Comparison of ENCODE assay signal across 8 cellular contexts in genomic region chr21:45363921-45364463, GRCh38. TPM values are rescaled to one million over a fixed set of nuclear protein-coding genes. Genes with fewer than 3 reads are reported as not detected.
DNase-seq lines count a peak whose midpoint lies in the region; ATAC-seq, FAIRE-seq and TF ChIP-seq lines count a peak whose summit lies in the region.

No MANE protein-coding gene starts in this region.

- no peaks in the 10 kb centered on the region for H4K20me1 ChIP-seq in endothelial cell of umbilical vein (replicated peaks; ENCODE audit: control insufficient read depth, extremely low read depth, insufficient read depth, low read length)

- peak overlapping the region; percentile 81 for H3K9ac ChIP-seq in endothelial cell of umbilical vein (replicated peaks; ENCODE audit: extremely low read depth, insufficient read depth, low read length)

- no peak for ATAC-seq in GM21619 (IDR thresholded peaks at IDR 0.05; ENCODE audit: unreplicated experiment)

- CTCF ChIA-PET in endothelial cell of umbilical vein (lab: Charles Lee): interaction anchor here (0.7 to 2.6 kb wide), 6 partner anchors 43 to 224 kb away, joined by 3 to 13 read pairs (median 6); no protein-coding TSS in a partner anchor

- POLR2A ChIA-PET in endothelial cell of umbilical vein (lab: Charles Lee): interaction anchor here (0.8 kb wide), 1 partner anchor 10 kb away, joined by 3 read pairs; no protein-coding TSS in a partner anchor

- TF ChIP-seq POLR2A in endothelial cell of umbilical vein (IDR thresholded peaks at IDR 0.05; ENCODE audit: low read depth, low read length) (peak; percentile 49), stomach (IDR thresholded peaks at IDR 0.05) (no peak)

- TF ChIP-seq EP300 in stomach (IDR thresholded peaks at IDR 0.05): no peak

- FAIRE-seq in endothelial cell of umbilical vein (lab: Jason Lieb, UNC): peak; percentile 100

- WGBS in stomach, 5 donors: 13 to 18% (median 15%) methylated on average over 17 to 18 of the region's 18 CpGs

- BruUV-seq in endothelial cell of umbilical vein (replicated peaks; lab: Mats Ljungman, UMichigan): no TSS peak

- H3K27me3 ChIP-seq in endothelial cell of umbilical vein (ENCODE audit: control insufficient read depth in 2 of 2, insufficient read depth in 2 of 2, low read length in 2 of 2): no peaks in the 10 kb centered on the region
- no peaks in the 10 kb centered on the region for H3K27me3 ChIP-seq in stomach

- no peaks in the 10 kb centered on the region for H3K36me3 ChIP-seq in endothelial cell of umbilical vein (ENCODE audit: control insufficient read depth in 2 of 2, extremely low read depth in 1 of 2, insufficient read depth in 2 of 2, low read length in 2 of 2)
- no peaks in the 10 kb centered on the region for H3K36me3 ChIP-seq in stomach

- no peak overlapping the region for H2AFZ ChIP-seq in endothelial cell of umbilical vein (ENCODE audit: low read depth, low read length)

- intact Hi-C loops in endothelial cell of umbilical vein (cut with micrococcal nuclease): loop anchor here (1.0 to 2.0 kb wide), 5 partner anchors 23 to 75 kb away; no protein-coding TSS in a partner anchor
- intact Hi-C loops in stomach (cut with DNase I; ENCODE audit: low total_unique reads): no loop called here

- H3K27ac ChIP-seq in endothelial cell of umbilical vein (ENCODE audit: insufficient read depth, low read depth, low read length) (peak overlapping the region; percentile 96), stomach (peak overlapping the region; percentile 84 to 96 (median 91))

- no peak for TF ChIP-seq CTCF in endothelial cell of umbilical vein (IDR thresholded peaks at IDR 0.05; ENCODE audit: extremely low read depth in 1 of 2, insufficient read depth in 1 of 2, low read depth in 1 of 2, low read length in 2 of 2)
- TF ChIP-seq CTCF in stomach (IDR thresholded peaks at IDR 0.05): no peak

- H3K4me1 ChIP-seq in endothelial cell of umbilical vein (ENCODE audit: control insufficient read depth, extremely low read depth, insufficient read depth, low read length): peaks cover 42% of the 10 kb centered on the region
- H3K4me1 ChIP-seq in stomach: peaks cover 26 to 40% (median 27%) of the 10 kb centered on the region in 4 donors

- H3K9me3 ChIP-seq in endothelial cell of umbilical vein (replicated peaks; ENCODE audit: control insufficient read depth, insufficient read depth, low read length): no peaks in the 10 kb centered on the region
- H3K9me3 ChIP-seq in stomach: no peaks in the 10 kb centered on the region

- DNase-seq in activated naive CD4-positive, alpha-beta T cell treated with Interleukin-2 at 50 U/mL for 16 hours: peak; percentile 49
- DNase-seq in activated naive CD4-positive, alpha-beta T cell (lab: John Stamatoyannopoulos, UW): no peak
- DNase-seq in activated CD4-positive, alpha-beta T cell treated with anti-CD3 and anti-CD28 coated beads for 48 hours: peak; percentile 68
- DNase-seq in endothelial cell of umbilical vein (ENCODE audit: low read depth, low spot score) (peak; percentile 99), mucosa of gallbladder (ENCODE audit: low spot score) (peak; percentile 90), stomach (peak; percentile 74), SKM-1 treated with dmso at 0.1 percent for 144 hours (lab: John Stamatoyannopoulos, UW; ENCODE audit: unreplicated experiment) (no peak)

- peak overlapping the region; percentile 2 for H3K4me2 ChIP-seq in endothelial cell of umbilical vein (ENCODE audit: insufficient read depth, low read length)

- H3K4me3 ChIP-seq in endothelial cell of umbilical vein (replicated peaks in 1 of 3; ENCODE audit: insufficient read depth in 1 of 3, low read depth in 1 of 3, low read length in 3 of 3) (no peak overlapping the region), stomach (no peak overlapping the region)

- dilution Hi-C loops in endothelial cell of umbilical vein (cut with MboI; ENCODE audit: extremely low pct_ligation_motif_present, low sequenced_read_pairs): no loop called here

- no peaks in the 10 kb centered on the region for H3K79me2 ChIP-seq in endothelial cell of umbilical vein (ENCODE audit: control insufficient read depth, insufficient read depth, low read length)

- H3K9me1 ChIP-seq in endothelial cell of umbilical vein (replicated peaks; ENCODE audit: control insufficient read depth, extremely low read depth, insufficient read depth, low read length): no peaks in the 10 kb centered on the region

TF ChIP-seq in endothelial cell of umbilical vein, 7 proteins besides CTCF, POLR2A, EP300 and RAD21:
- TF ChIP-seq MYC (IDR thresholded peaks at IDR 0.05; ENCODE audit: low read depth, low read length) (peak; percentile 7), JUN (IDR thresholded peaks at IDR 0.05; ENCODE audit: borderline replicate concordance, insufficient read depth, insufficient read length, low read depth) (peak; percentile 100), POLR2AphosphoS5 (IDR thresholded peaks at IDR 0.05; ENCODE audit: insufficient read depth, low read depth, low read length) (peak; percentile 88), MAX (IDR thresholded peaks at IDR 0.05; ENCODE audit: insufficient read depth, insufficient read length) (peak; percentile 18), FOS (IDR thresholded peaks at IDR 0.05; ENCODE audit: borderline replicate concordance, insufficient read depth, low read length) (peak; percentile 100), GATA2 (IDR thresholded peaks at IDR 0.05; ENCODE audit: insufficient read depth, insufficient read length, low read depth, low read length) (no peak)

RNA-seq across cellular contexts. Expression of gene COL18A1, which starts 41.0 kb away (rescaled TPM):
- total RNA-seq in endothelial cell of umbilical vein: 252 and 274 TPM in 2 replicates
- polyA plus RNA-seq in endothelial cell of umbilical vein: 198 and 296 TPM in 2 replicates
- polyA plus RNA-seq in endothelial cell of umbilical vein (2011; cell fraction: cytosol; rRNA removed): 141 and 210 TPM in 2 replicates
- polyA plus RNA-seq in endothelial cell of umbilical vein (2011; cell fraction: nucleus; rRNA removed): 261 and 289 TPM in 2 replicates
- 99.3 and 197 TPM in 2 replicates for polyA plus RNA-seq in endothelial cell of umbilical vein (2012)
- polyA minus RNA-seq in endothelial cell of umbilical vein: 51.4 and 59.0 TPM in 2 replicates
- polyA minus RNA-seq in endothelial cell of umbilical vein (2011; cell fraction: cytosol; rRNA and poly(A)+ RNA removed): not detected
- 37.0 and 65.1 TPM in 2 replicates for polyA minus RNA-seq in endothelial cell of umbilical vein (2011; cell fraction: nucleus; rRNA and poly(A)+ RNA removed)
- total RNA-seq in mucosa of gallbladder: 172 TPM
- total RNA-seq in stomach: 100 to 1,000 TPM in 1 of 5 donors, 10 to 100 TPM in 4; 19.8 to 212 (median 34.9) TPM
- polyA plus RNA-seq in stomach: 10 to 100 TPM; 20.0 to 34.3 (median 20.7) TPM

Comparison
In these comparisons a context has a peak if more than half of its experiments do, and no peak if none do; other contexts are left out.
1. DNase-seq: peak in activated naive CD4-positive, alpha-beta T cell treated with Interleukin-2 at 50 U/mL for 16 hours (single experiment), activated CD4-positive, alpha-beta T cell treated with anti-CD3 and anti-CD28 coated beads for 48 hours (single experiment), endothelial cell of umbilical vein (single experiment), mucosa of gallbladder (single experiment) and stomach (single experiment); none in activated naive CD4-positive, alpha-beta T cell (0 of 4) and SKM-1 treated with dmso at 0.1 percent for 144 hours (single experiment).